In genomic region chr1:32817159-32817814, GRCh38 we compare ENCODE assay signal across 8 cellular contexts.
A peak's percentile ranks its signal among the peaks of the same experiment; 100 is the strongest.
DNase-seq lines count a peak whose midpoint lies in the region; ATAC-seq and TF ChIP-seq lines count a peak whose summit lies in the region.

S100PBP (plus strand) TSS chr1:32817653; CDS start chr1:32826100, 8,447 bp downstream.
YARS1 (minus strand) TSS chr1:32817358; CDS start chr1:32817244, 114 bp downstream.

- H3K36me3 Mint-ChIP-seq in central memory CD8-positive, alpha-beta T cell (ENCODE audit: insufficient read depth): peaks cover 16% of the 10 kb centered on the region

- peak within 1 kb of the TSS; percentile 95 for H3K4me3 ChIP-seq in AG09309 (ENCODE audit: control insufficient read depth, low read depth, low read length)

- peak within 1 kb of the TSS; percentile 89 for H3K27ac Mint-ChIP-seq in central memory CD8-positive, alpha-beta T cell (ENCODE audit: low read depth)

- TF ChIP-seq CTCF in AG09309 (IDR thresholded peaks at IDR 0.05; ENCODE audit: control insufficient read depth, insufficient read depth, low read depth, low read length, missing control alignments): no peak

- peak; percentile 93 for DNase-seq in AG09309 (ENCODE audit: low read depth)
- DNase-seq in NCI-H446 (lab: John Stamatoyannopoulos, UW): peak; percentile 95 to 98
- DNase-seq in activated CD4-positive, CD25-positive, alpha-beta regulatory T cell treated with anti-CD3 and anti-CD28 coated beads, Interleukin-2, amount 50 U/mL, for 16 hours (ENCODE audit: low read depth, low spot score): peak; percentile 99
- DNase-seq in central memory CD8-positive, alpha-beta T cell (ENCODE audit: low spot score in 2 of 2): peak; percentile 99 to 100
- DNase-seq in iris pigment epithelial cell (ENCODE audit: low read depth): peak; percentile 98
- peak; percentile 100 for DNase-seq in stimulated activated CD4-positive, alpha-beta T cell treated with anti-CD3 and anti-CD28 coated beads, Interleukin-12 subunit alpha, Interleukin-12 subunit beta, amount 100 ng/mL, for 4 hours

- ATAC-seq in GM19025 (IDR thresholded peaks at IDR 0.05; ENCODE audit: low read depth, unreplicated experiment) (peak; percentile 83), HG03342 (IDR thresholded peaks at IDR 0.05; ENCODE audit: unreplicated experiment) (peak; percentile 84)
- ATAC-seq in central memory CD8-positive, alpha-beta T cell (replicated peaks; ENCODE audit: extremely low read depth, poor library complexity, severe bottlenecking): peak; percentile 90

- no peaks in the 10 kb centered on the region for H3K27me3 Mint-ChIP-seq in central memory CD8-positive, alpha-beta T cell

- no peaks in the 10 kb centered on the region for H3K9me3 Mint-ChIP-seq in central memory CD8-positive, alpha-beta T cell

- peaks cover 48% of the 10 kb centered on the region for H3K4me1 Mint-ChIP-seq in central memory CD8-positive, alpha-beta T cell

- H3K4me3 Mint-ChIP-seq in central memory CD8-positive, alpha-beta T cell: peak within 1 kb of the TSS; percentile 90

Comparison
In these comparisons a context has a peak if more than half of its experiments do, and no peak if none do; other contexts are left out.
1. Peak in every context shown above with its lines: DNase-seq, ATAC-seq and H3K4me3 ChIP-seq.